In genomic region chr4:101655005-101655404, GRCh38 we compare ENCODE assay signal across 11 cellular contexts.
"Had no signal": no experiment of that assay in that cellular context is flagged by ENCODE, and none has a peak within 500 bp of the region (broad histone marks: within the 10 kb centered on the region; RNA-seq: fewer than 3 reads in every experiment).

No MANE protein-coding gene starts in this region.

- H3K4me1 Mint-ChIP-seq: GM23338, H9 had no signal

- H3K9me3 Mint-ChIP-seq: GM23338, H9, HFFc6 had no signal

- FAIRE-seq: H1, H54 had no signal

- H2AFZ ChIP-seq: GM23248, GM23338 had no signal

- H3K36me3 ChIP-seq: HAP-1 had no signal

- H3K4me2 ChIP-seq: GM23338 had no signal

- ATAC-seq: GM23338, HCT116 had no signal

- H3K9me3 ChIP-seq: HAP-1 had no signal

- H3K9ac ChIP-seq: GM23248 had no signal

- H3K4me1 ChIP-seq: HAP-1 had no signal

- H3K4me3 Mint-ChIP-seq: GM23338, H9, HFFc6 had no signal

- H3K4me3 ChIP-seq: GM23248, GM23338, HAP-1 had no signal

- H3K27ac Mint-ChIP-seq: GM23338, HFFc6 had no signal

- DNase-seq: GM23248, GOT3, H7, H9, HCEC 1CT, HFFc6 had no signal

- H3K27ac ChIP-seq: GM23248 had no signal
